In genomic region chr12:118840399-118840798, GRCh38 we compare ENCODE assay signal across 12 cellular contexts.
A peak's percentile ranks its signal among the peaks of the same experiment; 100 is the strongest.
DNase-seq lines count a peak whose midpoint lies in the region; ATAC-seq and TF ChIP-seq lines count a peak whose summit lies in the region.
"Had no signal": no experiment of that assay in that cellular context is flagged by ENCODE, and none has a peak within 500 bp of the region (broad histone marks: within the 10 kb centered on the region; RNA-seq: fewer than 3 reads in every experiment).

No MANE protein-coding gene starts in this region.

- TF ChIP-seq CTCF in A673 (conservative IDR thresholded peaks at IDR 0.05; ENCODE audit: low read depth, low read length) (peak; percentile 46; the same call in 1 of the 2 replicates), GM12864 (IDR thresholded peaks at IDR 0.05; ENCODE audit: low read depth, low read length, missing control alignments) (peak; percentile 40), dorsolateral prefrontal cortex (IDR thresholded peaks at IDR 0.05 in 54 of 56, conservative IDR thresholded peaks at IDR 0.05 in 2 of 56; ENCODE audit: low read depth in 1 of 56, partially characterized antibody in 56 of 56) (peak in 30 of 56 donors; percentile 4 to 44 (median 24)), osteoblast (IDR thresholded peaks at IDR 0.05; ENCODE audit: extremely low read depth, low read depth, low read length) (no peak)

- no peak for ATAC-seq in GM21619 (IDR thresholded peaks at IDR 0.05; ENCODE audit: unreplicated experiment)

- H3K4me1 ChIP-seq in A673 (ENCODE audit: insufficient read depth, low read length, poor library complexity, severe bottlenecking) (no peaks in the 10 kb centered on the region), osteoblast (ENCODE audit: insufficient read depth, low read length) (no peaks in the 10 kb centered on the region)
- H3K4me1 ChIP-seq: esophagus squamous epithelium had no signal

- intact Hi-C loops in A673 (cut with micrococcal nuclease; ENCODE audit: unreplicated experiment) (no loop called here), dorsolateral prefrontal cortex (cut with DNase I) (no loop called here)

- no TSS peak for BruUV-seq in A673 (replicated peaks; lab: Mats Ljungman, UMichigan)

- no peaks in the 10 kb centered on the region for H3K79me2 ChIP-seq in osteoblast (ENCODE audit: insufficient read depth, low read length)

- H3K27me3 ChIP-seq in A673 (replicated peaks; ENCODE audit: insufficient read depth, low read depth, low read length, poor library complexity) (peaks cover 2% of the 10 kb centered on the region), dorsolateral prefrontal cortex (no peaks in the 10 kb centered on the region), osteoblast (ENCODE audit: insufficient read depth, low read length) (no peaks in the 10 kb centered on the region)
- H3K27me3 ChIP-seq: esophagus squamous epithelium had no signal

- H3K36me3 ChIP-seq in A673 (ENCODE audit: insufficient read depth, low read length, poor library complexity, severe bottlenecking) (no peaks in the 10 kb centered on the region), osteoblast (ENCODE audit: insufficient read depth, low read length) (no peaks in the 10 kb centered on the region)
- H3K36me3 ChIP-seq: esophagus squamous epithelium had no signal

- POLR2A ChIA-PET in A673 (lab: Charles Lee; ENCODE audit: low non-redundant PET): no interaction called here

- H3K4me3 ChIP-seq in A673 (ENCODE audit: low read depth, low read length, poor library complexity, severe bottlenecking) (no peak overlapping the region), GM12864 (ENCODE audit: low read depth, low read length) (no peak overlapping the region), dorsolateral prefrontal cortex (no peak overlapping the region), osteoblast (ENCODE audit: insufficient read depth, low read length) (no peak overlapping the region)
- H3K4me3 ChIP-seq: esophagus squamous epithelium had no signal

- peak; percentile 19 for DNase-seq in A673 (ENCODE audit: low spot score)
- no peak for DNase-seq in GM12864 (ENCODE audit: low read depth)
- DNase-seq in MV-4-11 (lab: John Stamatoyannopoulos, UW): peak; percentile 17
- DNase-seq in dorsolateral prefrontal cortex: no peak
- no peak for DNase-seq in NCI-H2081 treated with DMSO at 0.1 percent for 48 hours (lab: John Stamatoyannopoulos, UW)
- DNase-seq in osteoblast (ENCODE audit: insufficient read length, low spot score, missing footprints): no peak
- DNase-seq in dermis blood vessel endothelial cell: no peak
- DNase-seq: CD4-positive, CD25-positive, alpha-beta regulatory T cell; esophagus squamous epithelium; KG1; stimulated activated CD4-positive, alpha-beta T cell treated with anti-CD3 and anti-CD28 coated beads, Interleukin-4, amount 100 ng/mL, for 24 hours had no signal

- H3K27ac ChIP-seq in A673 (ENCODE audit: low read depth, low read length, poor library complexity, severe bottlenecking) (no peak overlapping the region), dorsolateral prefrontal cortex (no peak overlapping the region), osteoblast (ENCODE audit: low read depth, low read length) (no peak overlapping the region)
- H3K27ac ChIP-seq: esophagus squamous epithelium had no signal

- no peaks in the 10 kb centered on the region for H4K20me1 ChIP-seq in osteoblast (ENCODE audit: insufficient read depth, low read length)

- H3K4me2 ChIP-seq in osteoblast (ENCODE audit: insufficient read depth, low read length): no peak overlapping the region

- CTCF ChIA-PET in A673 (lab: Charles Lee): no interaction called here

- no peak overlapping the region for H2AFZ ChIP-seq in osteoblast (ENCODE audit: low read length)

- H3K9me3 ChIP-seq in A673 (ENCODE audit: low read depth, low read length, poor library complexity, severe bottlenecking): no peaks in the 10 kb centered on the region
- H3K9me3 ChIP-seq in osteoblast (ENCODE audit: low read depth, low read length): peaks cover 2% of the 10 kb centered on the region
- H3K9me3 ChIP-seq: esophagus squamous epithelium had no signal

Comparison
In these comparisons a context has a peak if more than half of its experiments do, and no peak if none do; other contexts are left out.
1. DNase-seq: peak in A673 (single experiment) and MV-4-11 (single experiment); none in GM12864 (single experiment), dorsolateral prefrontal cortex (0 of 10), NCI-H2081 treated with DMSO at 0.1 percent for 48 hours (single experiment), osteoblast (single experiment) and dermis blood vessel endothelial cell (single experiment).